ENCODE assay signal across 19 cellular contexts in genomic region chr2:235780410-235780809, GRCh38.
DNase-seq lines count a peak whose midpoint lies in the region; ATAC-seq and TF ChIP-seq lines count a peak whose summit lies in the region.
"Had no signal": no experiment of that assay in that cellular context is flagged by ENCODE, and none has a peak within 500 bp of the region (broad histone marks: within the 10 kb centered on the region; RNA-seq: fewer than 3 reads in every experiment).

No MANE protein-coding gene starts in this region.

- H3K4me3 Mint-ChIP-seq in nephron progenitor cell (no peak overlapping the region), T-cell (no peak overlapping the region)
- H3K4me3 Mint-ChIP-seq: B cell; CD4-positive, alpha-beta T cell; CD8-positive, alpha-beta T cell had no signal

- POLR2A ChIA-PET in HEK293 (lab: Yijun Ruan, JAX) (interaction anchor here (1.2 kb wide), 1 partner anchor 400 kb away, joined by 3 read pairs; no protein-coding TSS in a partner anchor), T-cell (lab: Charles Lee) (no interaction called here)

- no peak for TF ChIP-seq CTCF in HEK293 (tag by site-specific recombination; IDR thresholded peaks at IDR 0.05)
- no peak for TF ChIP-seq CTCF in fibroblast of villous mesenchyme (IDR thresholded peaks at IDR 0.05; ENCODE audit: insufficient read depth, low read depth, low read length)
- no peak for TF ChIP-seq CTCF in nephron progenitor cell (IDR thresholded peaks at IDR 0.05)

- H3K9me3 ChIP-seq in HEK293 (ENCODE audit: control insufficient read depth, insufficient read depth, low read depth, low read length): no peaks in the 10 kb centered on the region
- H3K9me3 ChIP-seq: BLaER1 treated with 17β-estradiol and CSF1 and Interleukin-3, amounts not matched to agents 10 nM and 100 nM; Caco-2 had no signal

- H3K4me1 Mint-ChIP-seq in nephron progenitor cell: peaks cover 40% of the 10 kb centered on the region
- no peaks in the 10 kb centered on the region for H3K4me1 Mint-ChIP-seq in T-cell
- H3K4me1 Mint-ChIP-seq: B cell had no signal

- DNase-seq in fibroblast of villous mesenchyme (ENCODE audit: low read depth) (peak; percentile 82), nephron progenitor cell (no peak), T-cell (no peak), AG08395 (ENCODE audit: low spot score) (no peak), NCI-H187 treated with DMSO at 0.1 percent for 48 hours (lab: John Stamatoyannopoulos, UW) (no peak)
- DNase-seq: 8988T; ACHN; AML-193; Caco-2; Calu3; CD4-positive, alpha-beta T cell; CD8-positive, alpha-beta T cell; DMS79 treated with DMSO at 0.1 percent for 48 hours; GF-D8 had no signal

- H3K27ac Mint-ChIP-seq in nephron progenitor cell (peak overlapping the region; percentile 43), T-cell (no peak overlapping the region)
- H3K27ac Mint-ChIP-seq: B cell; CD4-positive, alpha-beta T cell; CD8-positive, alpha-beta T cell had no signal

- peaks cover 11% of the 10 kb centered on the region for H3K36me3 Mint-ChIP-seq in nephron progenitor cell (ENCODE audit: low read depth)
- no peaks in the 10 kb centered on the region for H3K36me3 Mint-ChIP-seq in T-cell
- H3K36me3 Mint-ChIP-seq: CD8-positive, alpha-beta T cell had no signal

- no peak overlapping the region for H3K27ac ChIP-seq in HEK293 (ENCODE audit: extremely low read depth, low read depth, low read length)
- H3K27ac ChIP-seq: BLaER1 treated with 17β-estradiol and CSF1 and Interleukin-3, amounts not matched to agents 10 nM and 100 nM; C4-2B had no signal

- ATAC-seq in T-cell (replicated peaks in 1 of 4): no peak
- no peak for ATAC-seq in GM21529 (IDR thresholded peaks at IDR 0.05; ENCODE audit: unreplicated experiment)
- ATAC-seq: CD8-positive, alpha-beta T cell had no signal

- CTCF ChIA-PET in HEK293 (lab: Yijun Ruan, JAX) (interaction anchor here (0.6 to 6.8 kb wide), 21 partner anchors 9 to 530 kb away, joined by 3 to 146 read pairs (median 6); no protein-coding TSS in a partner anchor), T-cell (lab: Charles Lee) (interaction anchor here (0.9 kb wide), 2 partner anchors 8 to 15 kb away, joined by 3 to 4 read pairs; no protein-coding TSS in a partner anchor)

- H3K36me3 ChIP-seq in HEK293 (ENCODE audit: control insufficient read depth in 2 of 2, insufficient read depth in 1 of 2, low read length in 2 of 2): no peaks in the 10 kb centered on the region

- H3K9me3 Mint-ChIP-seq in nephron progenitor cell (no peaks in the 10 kb centered on the region), T-cell (no peaks in the 10 kb centered on the region)
- H3K9me3 Mint-ChIP-seq: CD4-positive, alpha-beta T cell; CD8-positive, alpha-beta T cell had no signal

- H3K27me3 Mint-ChIP-seq in nephron progenitor cell (ENCODE audit: low read depth, poor library complexity): peaks cover 3% of the 10 kb centered on the region
- peaks cover 22 to 31% of the 10 kb centered on the region in 2 donors for H3K27me3 Mint-ChIP-seq in T-cell

- H3K4me3 ChIP-seq in HEK293 (ENCODE audit: low read depth, low read length) (no peak overlapping the region), fibroblast of villous mesenchyme (ENCODE audit: low read depth, low read length) (no peak overlapping the region)
- H3K4me3 ChIP-seq: BLaER1 treated with 17β-estradiol and CSF1 and Interleukin-3, amounts not matched to agents 10 nM and 100 nM had no signal

- peaks cover 12% of the 10 kb centered on the region for H3K4me1 ChIP-seq in HEK293 (ENCODE audit: control insufficient read depth, insufficient read depth, low read length)
- H3K4me1 ChIP-seq: Caco-2 had no signal

TF ChIP-seq in HEK293, 187 proteins besides CTCF, POLR2A, EP300 and RAD21:
- TF ChIP-seq FEZF1 (tag by site-specific recombination; IDR thresholded peaks at IDR 0.05): peak; percentile 63
- peak; percentile 38; the same call in 1 of the 2 replicates for TF ChIP-seq OSR2 (tag by site-specific recombination; IDR thresholded peaks at IDR 0.05)
- peak; percentile 60 for TF ChIP-seq ZNF843 (tag by site-specific recombination; IDR thresholded peaks at IDR 0.05)
- TF ChIP-seq PRDM6 (tag by site-specific recombination; IDR thresholded peaks at IDR 0.05): peak; percentile 51
- no peak for TF ChIP-seq ZFHX2 (tag by site-specific recombination; conservative IDR thresholded peaks at IDR 0.05)
